1 cellular context compared by ENCODE assay signal in the genomic region with DNA sequence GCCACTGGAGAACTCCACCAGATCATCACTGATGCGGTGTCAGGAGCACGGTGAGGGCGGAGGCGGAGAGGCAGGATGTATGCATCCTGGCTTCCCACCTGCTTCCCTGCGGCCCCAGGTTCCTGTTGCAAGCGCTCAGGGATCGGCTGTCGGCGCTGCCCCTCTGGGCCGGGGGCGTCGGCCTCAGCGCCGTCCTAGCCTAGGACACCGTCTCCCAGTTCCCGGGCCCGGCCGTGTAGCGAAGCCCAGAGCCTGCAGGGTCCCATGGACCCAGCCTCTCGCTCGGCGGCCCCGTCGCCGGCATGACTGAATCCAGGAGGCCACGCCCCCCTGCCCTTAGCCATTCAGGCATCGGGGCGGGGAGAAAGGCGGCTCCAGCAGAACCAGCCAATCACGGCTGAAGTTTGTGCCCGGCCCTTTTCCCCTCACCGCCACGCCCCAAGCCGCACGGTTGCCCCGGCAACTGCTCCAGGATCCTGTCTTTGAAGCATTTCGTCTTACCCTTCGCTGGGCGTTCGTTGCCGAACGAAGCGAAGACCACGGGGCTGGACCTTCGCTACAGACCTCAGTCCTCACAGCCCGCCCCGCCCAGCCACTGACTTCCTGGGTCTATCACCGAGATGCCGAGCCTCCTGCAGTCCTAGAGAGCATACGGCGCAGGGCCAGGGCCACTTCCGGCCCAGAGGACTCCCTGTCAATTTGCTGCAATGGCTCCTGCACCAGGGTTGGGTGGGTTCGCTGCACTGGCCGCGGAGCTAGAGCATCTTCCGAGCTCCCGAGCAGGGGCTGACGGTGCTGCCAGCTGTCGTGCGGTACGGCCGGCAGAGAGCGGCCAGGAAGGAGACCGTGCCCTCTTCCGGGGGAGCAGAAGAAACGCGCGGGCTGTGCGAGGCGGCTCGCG.
A peak's percentile ranks its signal among the peaks of the same experiment; 100 is the strongest.
TF ChIP-seq lines count a peak whose summit lies in the region.

No MANE protein-coding gene starts in this region.

TF ChIP-seq in endothelial cell of umbilical vein, 7 proteins besides CTCF, POLR2A, EP300 and RAD21:
- TF ChIP-seq POLR2AphosphoS5 (IDR thresholded peaks at IDR 0.05; ENCODE audit: insufficient read depth, low read depth, low read length), result peak; percentile 37
- TF ChIP-seq MYC (IDR thresholded peaks at IDR 0.05; ENCODE audit: low read depth, low read length), result no peak
TF ChIP-seq in endothelial cell of umbilical vein: peak in this region for 1.
